ENCODE assay signal across 1 cellular context in genomic region chr5:116516021-116516420, GRCh38.
TF ChIP-seq lines count a peak whose summit lies in the region.

No MANE protein-coding gene starts in this region.

TF ChIP-seq in GM23338, 12 proteins besides CTCF, POLR2A, EP300 and RAD21 (continued from another document):
- no peak for TF ChIP-seq ZNF462 (CRISPR knock-in tag; IDR thresholded peaks at IDR 0.05)
- no peak for TF ChIP-seq STAT1 (IDR thresholded peaks at IDR 0.05; ENCODE audit: unreplicated experiment)
- TF ChIP-seq ETS1 (IDR thresholded peaks at IDR 0.05) = no peak
- TF ChIP-seq JUNB (IDR thresholded peaks at IDR 0.05; ENCODE audit: unreplicated experiment) = no peak
